20 cellular contexts compared by ENCODE assay signal in the genomic region with DNA sequence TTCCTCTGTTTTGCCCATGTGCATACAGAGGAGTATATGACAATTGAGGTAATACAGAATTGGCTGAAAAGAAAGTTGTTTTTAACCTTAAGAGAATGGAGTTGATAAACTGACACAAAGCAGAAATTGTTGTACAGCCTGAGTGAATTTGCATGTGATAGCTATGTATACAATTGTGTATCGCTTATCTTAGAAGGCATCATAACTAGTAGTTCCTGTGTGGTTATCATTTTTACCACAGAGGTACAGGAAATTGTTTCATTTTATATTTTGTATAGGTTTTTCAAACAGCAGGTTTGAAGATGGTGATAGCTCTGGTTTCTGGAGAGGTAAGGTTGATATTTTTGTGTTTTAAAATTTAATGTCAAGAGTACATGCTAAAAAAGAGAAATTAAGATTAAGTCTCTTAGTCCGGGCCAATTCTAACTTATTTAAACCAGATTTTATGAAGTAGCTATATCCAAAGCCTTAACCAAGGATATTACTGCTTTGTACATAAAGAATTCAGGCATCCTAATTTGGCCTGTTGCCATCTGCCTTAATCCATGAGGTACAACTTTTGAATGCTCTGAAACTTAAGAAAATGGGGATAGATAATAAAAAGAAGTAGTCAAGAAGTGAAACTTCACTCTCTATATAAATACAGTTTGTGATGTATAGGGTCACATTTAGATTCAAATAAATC. TPM values are rescaled to one million over a fixed set of nuclear protein-coding genes. Genes with fewer than 3 reads are reported as not detected.
DNase-seq lines count a peak whose midpoint lies in the region; ATAC-seq and TF ChIP-seq lines count a peak whose summit lies in the region.
"Had no signal": no experiment of that assay in that cellular context is flagged by ENCODE, and none has a peak within 500 bp of the region (broad histone marks: within the 10 kb centered on the region; RNA-seq: fewer than 3 reads in every experiment).

No MANE protein-coding gene starts in this region.

- POLR2A ChIA-PET in activated CD4-positive, alpha-beta T cell treated with anti-CD3 and anti-CD28 coated beads for 36 hours (lab: Charles Lee), result no interaction called here

- no peak for DNase-seq in activated CD4-positive, alpha-beta T cell treated with anti-CD3 and anti-CD28 coated beads for 36 hours
- DNase-seq in activated CD4-positive, alpha-beta T cell treated with anti-CD3 and anti-CD28 coated beads, Interleukin-2, amount 50 U/mL, for 48 hours, result no peak
- DNase-seq in activated T-helper 2 cell treated with anti-CD3 and anti-CD28 coated beads, Interferon-gamma antibody, Interleukin-2, Interleukin-4, amounts not matched to agents 10 μg/mL and 5 μg/mL and 100 μg/mL, durations not matched to agents 14 hours and 24 hours and 36 hours (ENCODE audit: low spot score), result no peak
- no peak for DNase-seq in stimulated activated CD4-positive, alpha-beta T cell treated with anti-CD3 and anti-CD28 coated beads, Interleukin-15, amount 100 ng/mL, for 24 hours
- DNase-seq: anterior cingulate cortex, heart left ventricle, NCI-H226, SJCRH30 had no signal

- peaks cover 7% of the 10 kb centered on the region for H3K27me3 Mint-ChIP-seq in activated CD4-positive, alpha-beta T cell treated with anti-CD3 and anti-CD28 coated beads for 36 hours
- H3K27me3 Mint-ChIP-seq in activated T-helper 2 cell treated with anti-CD3 and anti-CD28 coated beads, Interferon-gamma antibody, Interleukin-2, Interleukin-4, amounts not matched to agents 10 μg/mL and 5 μg/mL and 100 μg/mL, durations not matched to agents 14 hours and 24 hours and 36 hours (ENCODE audit: low read depth), result no peaks in the 10 kb centered on the region

- no peaks in the 10 kb centered on the region for H3K36me3 Mint-ChIP-seq in activated CD4-positive, alpha-beta T cell treated with anti-CD3 and anti-CD28 coated beads for 36 hours (ENCODE audit: low read depth)
- H3K36me3 Mint-ChIP-seq in activated T-helper 2 cell treated with anti-CD3 and anti-CD28 coated beads, Interferon-gamma antibody, Interleukin-2, Interleukin-4, amounts not matched to agents 10 μg/mL and 5 μg/mL and 100 μg/mL, durations not matched to agents 14 hours and 24 hours and 36 hours (ENCODE audit: low read depth), result peaks cover 14% of the 10 kb centered on the region
- H3K36me3 Mint-ChIP-seq: IgD-negative memory B cell had no signal

- peak; percentile 69 for ATAC-seq in activated CD4-positive, alpha-beta T cell treated with anti-CD3 and anti-CD28 coated beads for 36 hours
- ATAC-seq in GM18909 (IDR thresholded peaks at IDR 0.05; ENCODE audit: poor library complexity, unreplicated experiment) (peak; percentile 74), HG03378 (IDR thresholded peaks at IDR 0.05; ENCODE audit: unreplicated experiment) (peak; percentile 53), HG03280 (IDR thresholded peaks at IDR 0.05; ENCODE audit: unreplicated experiment) (no peak), SK-N-SH treated with all-trans-retinoic acid at 6 μM for 48 hours (no peak)
- ATAC-seq: A549, esophagus mucosa, HCT116, heart left ventricle had no signal

- peak overlapping the region; percentile 15 for H3K27ac Mint-ChIP-seq in activated CD4-positive, alpha-beta T cell treated with anti-CD3 and anti-CD28 coated beads for 36 hours
- peak overlapping the region; percentile 62 for H3K27ac Mint-ChIP-seq in activated T-helper 2 cell treated with anti-CD3 and anti-CD28 coated beads, Interferon-gamma antibody, Interleukin-2, Interleukin-4, amounts not matched to agents 10 μg/mL and 5 μg/mL and 100 μg/mL, durations not matched to agents 14 hours and 24 hours and 36 hours
- H3K27ac Mint-ChIP-seq: IgD-negative memory B cell had no signal

- H3K4me1 Mint-ChIP-seq in activated CD4-positive, alpha-beta T cell treated with anti-CD3 and anti-CD28 coated beads for 36 hours, result peaks cover 18% of the 10 kb centered on the region
- H3K4me1 Mint-ChIP-seq in activated T-helper 2 cell treated with anti-CD3 and anti-CD28 coated beads, Interferon-gamma antibody, Interleukin-2, Interleukin-4, amounts not matched to agents 10 μg/mL and 5 μg/mL and 100 μg/mL, durations not matched to agents 14 hours and 24 hours and 36 hours (ENCODE audit: low read depth), result peaks cover 39% of the 10 kb centered on the region

- intact Hi-C loops in activated CD4-positive, alpha-beta T cell treated with anti-CD3 and anti-CD28 coated beads for 36 hours (cut with DNase I, micrococcal nuclease), result loop anchor here in 1 of 2 experiments (10.0 kb wide), 1 partner anchor 339 kb away; no protein-coding TSS in a partner anchor
- intact Hi-C loops in activated T-helper 2 cell treated with anti-CD3 and anti-CD28 coated beads, Interferon-gamma antibody, Interleukin-2, Interleukin-4, amounts not matched to agents 10 μg/mL and 5 μg/mL and 100 μg/mL, durations not matched to agents 14 hours and 24 hours and 36 hours (cut with micrococcal nuclease), result loop anchor here (1.0 to 5.0 kb wide), 6 partner anchors 7 to 563 kb away; partner anchors contain the start of gene SLC38A9

- H3K9me3 Mint-ChIP-seq in activated CD4-positive, alpha-beta T cell treated with anti-CD3 and anti-CD28 coated beads for 36 hours (ENCODE audit: low read depth), result no peaks in the 10 kb centered on the region
- peaks cover 8% of the 10 kb centered on the region for H3K9me3 Mint-ChIP-seq in activated T-helper 2 cell treated with anti-CD3 and anti-CD28 coated beads, Interferon-gamma antibody, Interleukin-2, Interleukin-4, amounts not matched to agents 10 μg/mL and 5 μg/mL and 100 μg/mL, durations not matched to agents 14 hours and 24 hours and 36 hours
- H3K9me3 Mint-ChIP-seq: IgD-negative memory B cell had no signal

- CTCF ChIA-PET in activated CD4-positive, alpha-beta T cell treated with anti-CD3 and anti-CD28 coated beads for 36 hours (lab: Charles Lee), result interaction anchor here (0.6 to 1.2 kb wide), 2 partner anchors 9 to 172 kb away, joined by 3 read pairs; no protein-coding TSS in a partner anchor

- H3K4me3 Mint-ChIP-seq in activated CD4-positive, alpha-beta T cell treated with anti-CD3 and anti-CD28 coated beads for 36 hours, result no peak overlapping the region
- H3K4me3 Mint-ChIP-seq in activated T-helper 2 cell treated with anti-CD3 and anti-CD28 coated beads, Interferon-gamma antibody, Interleukin-2, Interleukin-4, amounts not matched to agents 10 μg/mL and 5 μg/mL and 100 μg/mL, durations not matched to agents 14 hours and 24 hours and 36 hours (ENCODE audit: low read depth), result peak overlapping the region; percentile 61
- H3K4me3 Mint-ChIP-seq: IgD-negative memory B cell had no signal

TF ChIP-seq in SK-N-SH treated with all-trans-retinoic acid at 6 μM for 48 hours, 23 proteins besides CTCF, POLR2A, EP300 and RAD21 (continues in another document):
- TF ChIP-seq ARNTL (CRISPR knock-in tag; IDR thresholded peaks at IDR 0.05; ENCODE audit: borderline replicate concordance, low read depth), result no peak
- no peak for TF ChIP-seq PATZ1 (CRISPR knock-in tag; IDR thresholded peaks at IDR 0.05; ENCODE audit: borderline replicate concordance)
- no peak for TF ChIP-seq ZNF8 (CRISPR knock-in tag; IDR thresholded peaks at IDR 0.05)
- TF ChIP-seq ESRRG (CRISPR knock-in tag; IDR thresholded peaks at IDR 0.05), result no peak
- no peak for TF ChIP-seq CSRNP3 (CRISPR knock-in tag; IDR thresholded peaks at IDR 0.05)
- TF ChIP-seq GLIS3 (CRISPR knock-in tag; IDR thresholded peaks at IDR 0.05), result no peak
- no peak for TF ChIP-seq TOX (CRISPR knock-in tag; IDR thresholded peaks at IDR 0.05; ENCODE audit: borderline replicate concordance)
- no peak for TF ChIP-seq ZFP30 (CRISPR knock-in tag; IDR thresholded peaks at IDR 0.05)
- no peak for TF ChIP-seq ZC3H10 (CRISPR knock-in tag; IDR thresholded peaks at IDR 0.05)
- TF ChIP-seq BACH2 (CRISPR knock-in tag; IDR thresholded peaks at IDR 0.05; ENCODE audit: borderline replicate concordance), result no peak
- TF ChIP-seq TCF4 (CRISPR knock-in tag; IDR thresholded peaks at IDR 0.05; ENCODE audit: borderline replicate concordance), result no peak
- TF ChIP-seq ISL1 (CRISPR knock-in tag; IDR thresholded peaks at IDR 0.05), result no peak
- no peak for TF ChIP-seq ZFP3 (CRISPR knock-in tag; IDR thresholded peaks at IDR 0.05)
- no peak for TF ChIP-seq ZNF565 (CRISPR knock-in tag; conservative IDR thresholded peaks at IDR 0.05; ENCODE audit: low read depth)

RNA-seq across cellular contexts. Expression of gene DDX4, which starts 26.0 kb away (rescaled TPM):
- not detected for total RNA-seq in activated CD4-positive, alpha-beta T cell treated with anti-CD3 and anti-CD28 coated beads for 36 hours
- 0.09 TPM in 1 of 2 replicates, not detected in the other for total RNA-seq in activated T-helper 2 cell treated with anti-CD3 and anti-CD28 coated beads, Interferon-gamma antibody, Interleukin-2, Interleukin-4, amounts not matched to agents 10 μg/mL and 5 μg/mL and 100 μg/mL, durations not matched to agents 14 hours and 24 hours and 36 hours
- total RNA-seq: esophagus mucosa, G401, heart left ventricle, kidney epithelial cell, OCI-LY7, omental fat pad, SJCRH30 had no signal

RNA-seq across cellular contexts. Expression of gene SLC38A9, which starts 51.8 kb away (rescaled TPM):
- total RNA-seq in activated CD4-positive, alpha-beta T cell treated with anti-CD3 and anti-CD28 coated beads for 36 hours, result 10 to 100 TPM; 12.9 to 16.2 TPM
- 19.3 and 22.2 TPM in 2 replicates for total RNA-seq in activated T-helper 2 cell treated with anti-CD3 and anti-CD28 coated beads, Interferon-gamma antibody, Interleukin-2, Interleukin-4, amounts not matched to agents 10 μg/mL and 5 μg/mL and 100 μg/mL, durations not matched to agents 14 hours and 24 hours and 36 hours

Comparison
In these comparisons a context has a peak if more than half of its experiments do, and no peak if none do; other contexts are left out.
1. ATAC-seq: peak in activated CD4-positive, alpha-beta T cell treated with anti-CD3 and anti-CD28 coated beads for 36 hours (single experiment), GM18909 (single experiment) and HG03378 (single experiment); none in HG03280 (single experiment) and SK-N-SH treated with all-trans-retinoic acid at 6 μM for 48 hours (single experiment).